In genomic region chr1:7770939-7771672, GRCh38 we compare ENCODE assay signal across 1 cellular context.
TF ChIP-seq lines count a peak whose summit lies in the region.

Gene VAMP3 (plus strand): TSS chr1:7771296. CDS start chr1:7771384, 88 bp downstream.

TF ChIP-seq in K562, 482 proteins besides CTCF, POLR2A, EP300 and RAD21 (continued from another document and continues in another):
- TF ChIP-seq CTCFL (IDR thresholded peaks at IDR 0.05; ENCODE audit: borderline replicate concordance, insufficient read depth, low read depth, low read length, poor library complexity, severe bottlenecking): no peak
- TF ChIP-seq COPS2 (conservative IDR thresholded peaks at IDR 0.05): no peak
- TF ChIP-seq RREB1 (CRISPR knock-in tag; IDR thresholded peaks at IDR 0.05): no peak
- TF ChIP-seq KLF16 (IDR thresholded peaks at IDR 0.05): no peak
- TF ChIP-seq NCOA2 (IDR thresholded peaks at IDR 0.05; ENCODE audit: partially characterized antibody in 2 of 2): no peak
- TF ChIP-seq FOXO4 (CRISPR knock-in tag; IDR thresholded peaks at IDR 0.05): no peak
- TF ChIP-seq EP400 (IDR thresholded peaks at IDR 0.05): peak; percentile 33; the same call in 1 of the 2 replicates
- no peak for TF ChIP-seq SOX6 (IDR thresholded peaks at IDR 0.05)
- no peak for TF ChIP-seq CHD4 (IDR thresholded peaks at IDR 0.05; ENCODE audit: insufficient read depth, insufficient replicate concordance, low read depth, low read length, poor library complexity, severe bottlenecking)
- no peak for TF ChIP-seq TCF3 (CRISPR knock-in tag; IDR thresholded peaks at IDR 0.05)
- TF ChIP-seq FOXA1 (IDR thresholded peaks at IDR 0.05; ENCODE audit: borderline replicate concordance): no peak
- TF ChIP-seq LARP7 (IDR thresholded peaks at IDR 0.05): no peak
- TF ChIP-seq NFE2L1 (tag; IDR thresholded peaks at IDR 0.05; ENCODE audit: borderline replicate concordance, low read depth): no peak
- TF ChIP-seq SNAPC5 (CRISPR knock-in tag; IDR thresholded peaks at IDR 0.05): no peak
- TF ChIP-seq SRSF3 (IDR thresholded peaks at IDR 0.05; ENCODE audit: insufficient read depth, low read length): no peak
- peak; percentile 93 for TF ChIP-seq C11orf30 (IDR thresholded peaks at IDR 0.05; ENCODE audit: low read depth)
- TF ChIP-seq ILK (tag; IDR thresholded peaks at IDR 0.05; ENCODE audit: borderline replicate concordance, low read depth): no peak
- TF ChIP-seq KDM1A (IDR thresholded peaks at IDR 0.05): no peak
- TF ChIP-seq ID3 (CRISPR knock-in tag; IDR thresholded peaks at IDR 0.05): no peak
- no peak for TF ChIP-seq ID3 (tag; IDR thresholded peaks at IDR 0.05)
- no peak for TF ChIP-seq AFF1 (IDR thresholded peaks at IDR 0.05; ENCODE audit: low read depth in 1 of 2, partially characterized antibody in 2 of 2)
- TF ChIP-seq NFIC (IDR thresholded peaks at IDR 0.05): peak; percentile 47
- TF ChIP-seq GTF3C2 (IDR thresholded peaks at IDR 0.05; ENCODE audit: borderline replicate concordance, extremely low read depth, insufficient read length): no peak
- no peak for TF ChIP-seq ZNF311 (CRISPR knock-in tag; IDR thresholded peaks at IDR 0.05)
- TF ChIP-seq ARID1B (IDR thresholded peaks at IDR 0.05): no peak
- no peak for TF ChIP-seq ZNF23 (CRISPR knock-in tag; IDR thresholded peaks at IDR 0.05)
- TF ChIP-seq FOXK2 (conservative IDR thresholded peaks at IDR 0.05 in 1 of 2, IDR thresholded peaks at IDR 0.05 in 1 of 2; ENCODE audit: low read depth in 2 of 2): 0 out of 4 replicates have a peak, but pooled peaks have one; percentile 10 to 37
- TF ChIP-seq HOMEZ (CRISPR knock-in tag; IDR thresholded peaks at IDR 0.05): no peak
- TF ChIP-seq PURB (CRISPR knock-in tag; IDR thresholded peaks at IDR 0.05; ENCODE audit: low read depth): no peak
- TF ChIP-seq ZNF146 (CRISPR knock-in tag; IDR thresholded peaks at IDR 0.05; ENCODE audit: unreplicated experiment): no peak
- no peak for TF ChIP-seq ATF2 (CRISPR knock-in tag; IDR thresholded peaks at IDR 0.05)
- TF ChIP-seq E2F8 (IDR thresholded peaks at IDR 0.05; ENCODE audit: low read depth, partially characterized antibody): no peak
- no peak for TF ChIP-seq MCM7 (IDR thresholded peaks at IDR 0.05)
- TF ChIP-seq CCNT2 (IDR thresholded peaks at IDR 0.05; ENCODE audit: borderline replicate concordance, extremely low read depth, insufficient read length, low read depth, low read length): peak; percentile 39
- TF ChIP-seq RBM14 (IDR thresholded peaks at IDR 0.05; ENCODE audit: borderline replicate concordance, insufficient read depth, low read depth, low read length): no peak
